In genomic region chr5:173293817-173294672, GRCh38 we compare ENCODE assay signal across 1 cellular context.
TF ChIP-seq lines count a peak whose summit lies in the region.

No MANE protein-coding gene starts in this region.

TF ChIP-seq in IMR-90, 13 proteins besides CTCF, POLR2A, EP300 and RAD21:
- TF ChIP-seq RFX5 (IDR thresholded peaks at IDR 0.05; ENCODE audit: low read depth, low read length) (no peak), SMC3 (IDR thresholded peaks at IDR 0.05; ENCODE audit: low read depth, low read length) (peak; percentile 97), USF2 (IDR thresholded peaks at IDR 0.05; ENCODE audit: low read depth, low read length) (no peak), BHLHE40 (IDR thresholded peaks at IDR 0.05; ENCODE audit: low read depth, low read length) (no peak), MAFK (IDR thresholded peaks at IDR 0.05; ENCODE audit: low read depth, low read length) (no peak), MXI1 (IDR thresholded peaks at IDR 0.05; ENCODE audit: borderline replicate concordance, low read depth, low read length) (0 out of 2 replicates have a peak, but pooled peaks have one; percentile 13), CEBPB (IDR thresholded peaks at IDR 0.05; ENCODE audit: low read depth, low read length) (no peak), NFE2L2 (IDR thresholded peaks at IDR 0.05; ENCODE audit: low read depth, low read length) (no peak), CHD1 (IDR thresholded peaks at IDR 0.05; ENCODE audit: low read depth, low read length) (peak; percentile 63; the same call in 1 of the 2 replicates)
